23 cellular contexts compared by ENCODE assay signal in the genomic region with DNA sequence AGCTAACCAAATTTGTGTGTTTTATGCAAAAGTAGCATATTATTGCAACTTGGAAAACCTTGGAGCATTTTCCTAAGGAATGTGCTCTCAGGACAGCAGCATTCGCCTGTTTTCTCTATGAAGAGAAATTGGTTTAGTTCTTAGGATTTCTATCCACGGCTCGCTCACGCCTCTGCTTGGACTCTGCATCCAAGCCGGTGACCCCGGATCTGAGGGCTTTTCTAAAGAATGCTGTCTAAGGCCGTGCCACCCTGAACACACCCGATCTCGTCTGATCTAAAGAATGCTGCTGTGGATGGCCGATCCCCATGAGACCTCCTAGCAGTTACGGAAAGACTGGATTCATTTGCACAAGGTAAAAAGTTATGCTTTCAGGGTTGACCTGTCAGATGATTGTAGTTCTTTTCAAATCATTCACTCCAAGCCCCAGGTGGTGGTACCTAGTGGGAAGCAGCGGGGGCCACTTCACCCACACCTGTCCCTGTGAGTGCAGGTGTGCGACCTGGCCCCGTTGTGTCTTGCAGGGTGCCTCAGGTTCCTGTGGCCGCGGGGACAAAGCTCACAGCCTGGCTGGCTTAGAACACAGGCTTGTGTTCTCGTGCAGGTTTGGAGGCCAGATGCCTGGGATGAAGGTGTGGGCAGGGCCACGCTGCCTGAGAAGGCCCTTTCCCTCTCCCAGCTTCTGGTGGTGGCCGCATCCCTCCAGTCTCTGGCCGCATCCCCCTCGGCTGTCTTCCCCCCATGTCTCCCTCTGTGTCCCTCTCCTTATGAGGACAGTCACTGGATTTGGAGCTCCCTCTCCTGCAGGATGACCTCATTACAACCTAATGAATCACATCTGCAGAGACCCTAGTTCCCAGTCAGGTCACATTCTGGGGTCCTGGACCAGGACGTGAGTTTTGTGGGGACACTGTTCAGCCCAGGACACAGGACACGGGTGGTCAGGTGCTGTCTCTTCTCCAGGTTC.
DNase-seq lines count a peak whose midpoint lies in the region; ATAC-seq and TF ChIP-seq lines count a peak whose summit lies in the region.
"Had no signal": no experiment of that assay in that cellular context is flagged by ENCODE, and none has a peak within 500 bp of the region (broad histone marks: within the 10 kb centered on the region; RNA-seq: fewer than 3 reads in every experiment).

No MANE protein-coding gene starts in this region.

- no peak for TF ChIP-seq CTCF in heart left ventricle (IDR thresholded peaks at IDR 0.05)
- TF ChIP-seq CTCF in upper lobe of right lung (IDR thresholded peaks at IDR 0.05), result no peak
- no peak for TF ChIP-seq CTCF in lower leg skin (IDR thresholded peaks at IDR 0.05)

- H3K56ac ChIP-seq in mesendoderm (ENCODE audit: low read length), result no peak overlapping the region

- no peak overlapping the region for H2BK5ac ChIP-seq in mesendoderm (ENCODE audit: low read length)

- ATAC-seq in Right ventricle myocardium inferior (no peak), heart left ventricle (no peak), upper lobe of right lung (no peak), GM18909 (IDR thresholded peaks at IDR 0.05; ENCODE audit: poor library complexity, unreplicated experiment) (no peak)
- ATAC-seq: A549 had no signal

- H3K36me3 ChIP-seq in heart left ventricle, result peaks cover 0 to 23% (median 5%) of the 10 kb centered on the region in 9 donors
- H3K36me3 ChIP-seq in mesendoderm (ENCODE audit: control insufficient read depth, insufficient read depth, low read length), result peaks cover 3% of the 10 kb centered on the region
- H3K36me3 ChIP-seq in upper lobe of right lung, result peaks cover 7% of the 10 kb centered on the region
- H3K36me3 ChIP-seq: HAP-1 had no signal

- 92 to 96% (median 95%) methylated on average over 19 to 23 of the region's 23 CpGs for WGBS in heart left ventricle, 4 donors
- no CpG with 5 or more reads among the region's 23 CpGs for WGBS in mesendoderm (ENCODE audit: extremely low coverage, insufficient coverage, low lambda C conversion rate)
- WGBS in lower leg skin, 2 donors, result 80 to 81% methylated on average over 18 to 23 of the region's 23 CpGs

- H3K4ac ChIP-seq in mesendoderm (ENCODE audit: low read depth, low read length), result no peak overlapping the region

- peaks cover 4% of the 10 kb centered on the region for H3K79me1 ChIP-seq in mesendoderm (ENCODE audit: low read length)

- H3K18ac ChIP-seq in mesendoderm (ENCODE audit: low read length), result no peak overlapping the region

- H3K27me3 ChIP-seq in heart left ventricle, result no peaks in the 10 kb centered on the region
- H3K27me3 ChIP-seq in mesendoderm (ENCODE audit: insufficient read depth, low read length, poor library complexity), result no peaks in the 10 kb centered on the region
- H3K27me3 ChIP-seq in upper lobe of right lung, result no peaks in the 10 kb centered on the region
- H3K27me3 ChIP-seq: neutrophil, suprapubic skin had no signal

- H3K4me1 ChIP-seq in heart left ventricle, result peaks cover 0 to 15% (median 0%) of the 10 kb centered on the region in 12 donors
- no peaks in the 10 kb centered on the region for H3K4me1 ChIP-seq in mesendoderm (ENCODE audit: control insufficient read depth, low read depth, low read length)
- H3K4me1 ChIP-seq in upper lobe of right lung, result peaks cover 14% of the 10 kb centered on the region
- H3K4me1 ChIP-seq: HAP-1 had no signal

- H2BK15ac ChIP-seq in mesendoderm (replicated peaks; ENCODE audit: low read depth), result no peak overlapping the region

- H3K4me2 ChIP-seq in mesendoderm (ENCODE audit: low read length), result no peak overlapping the region
- H3K4me2 ChIP-seq: A549 had no signal

- H3K4me3 ChIP-seq in heart left ventricle (no peak overlapping the region), mesendoderm (ENCODE audit: low read length) (no peak overlapping the region), upper lobe of right lung (no peak overlapping the region), lower leg skin (ENCODE audit: low read depth, poor library complexity, severe bottlenecking) (no peak overlapping the region)
- H3K4me3 ChIP-seq: A549, HAP-1, skin epidermis, suprapubic skin had no signal

- H3K9me3 ChIP-seq in heart left ventricle (no peaks in the 10 kb centered on the region), upper lobe of right lung (no peaks in the 10 kb centered on the region)
- H3K9me3 ChIP-seq: A549, HAP-1, neutrophil, suprapubic skin had no signal

- H3K79me2 ChIP-seq in mesendoderm (ENCODE audit: control insufficient read depth, insufficient read depth, low read length), result no peaks in the 10 kb centered on the region

- intact Hi-C loops in Right ventricle myocardium inferior (cut with DNase I) (no loop called here), heart left ventricle (cut with DNase I) (no loop called here), upper lobe of right lung (cut with DNase I) (no loop called here), lower leg skin (cut with DNase I; ENCODE audit: low total_unique reads) (no loop called here)

- H3K23ac ChIP-seq in mesendoderm (ENCODE audit: low read length), result no peak overlapping the region

- H4K8ac ChIP-seq in mesendoderm (ENCODE audit: low read depth, low read length), result no peak overlapping the region

- no peak overlapping the region for H2BK120ac ChIP-seq in mesendoderm (ENCODE audit: low read depth, low read length)

- no peak overlapping the region for H4K5ac ChIP-seq in mesendoderm (ENCODE audit: low read length)

- H3K9ac ChIP-seq in mesendoderm (ENCODE audit: low read length), result no peak overlapping the region

- no peak overlapping the region for H2AK5ac ChIP-seq in mesendoderm (ENCODE audit: low read length)

- H3K27ac ChIP-seq in heart left ventricle (no peak overlapping the region), mesendoderm (ENCODE audit: low read depth, low read length) (no peak overlapping the region), upper lobe of right lung (no peak overlapping the region)
- H3K27ac ChIP-seq: HL-60, neutrophil had no signal

- TF ChIP-seq POLR2A in heart left ventricle (IDR thresholded peaks at IDR 0.05) (no peak), lower leg skin (IDR thresholded peaks at IDR 0.05) (no peak)

- DNase-seq in Right ventricle myocardium inferior (ENCODE audit: missing footprints), result peak; percentile 58
- DNase-seq in heart left ventricle, result no peak
- peak; percentile 57 for DNase-seq in NCI-H345 treated with DMSO at 0.1 percent for 48 hours (lab: John Stamatoyannopoulos, UW; ENCODE audit: unreplicated experiment)
- peak; percentile 22 for DNase-seq in mesendoderm
- peak; percentile 33 for DNase-seq in upper lobe of right lung
- no peak for DNase-seq in lower leg skin (ENCODE audit: low spot score in 2 of 2)
- no peak for DNase-seq in NCI-H2171 (lab: John Stamatoyannopoulos, UW)
- DNase-seq: activated CD8-positive, alpha-beta memory T cell treated with anti-CD3 and anti-CD28 coated beads, Interleukin-2, amount 50 U/mL, for 4 hours; activated naive CD8-positive, alpha-beta T cell treated with anti-CD3 and anti-CD28 coated beads for 36 hours; C1 segment of cervical spinal cord; DND-41; NCI-H1048; NCI-H2081 treated with DMSO at 0.1 percent for 48 hours; NCI-H526; stimulated activated CD4-positive, alpha-beta T cell treated with anti-CD3 and anti-CD28 coated beads, Interleukin-1b, Interleukin-23, amount 100 ng/mL, for 48 hours; T-helper 9 cell had no signal

Comparison
In these comparisons a context has a peak if more than half of its experiments do, and no peak if none do; other contexts are left out.
1. DNase-seq: peak in Right ventricle myocardium inferior (single experiment), NCI-H345 treated with DMSO at 0.1 percent for 48 hours (single experiment), mesendoderm (single experiment) and upper lobe of right lung (single experiment); none in heart left ventricle (0 of 5), lower leg skin (0 of 2) and NCI-H2171 (single experiment).